ENCODE assay signal across 8 cellular contexts in genomic region chr4:80184791-80185756, GRCh38. TPM values are rescaled to one million over a fixed set of nuclear protein-coding genes. Genes with fewer than 3 reads are reported as not detected.
DNase-seq lines count a peak whose midpoint lies in the region; ATAC-seq and TF ChIP-seq lines count a peak whose summit lies in the region.

No MANE protein-coding gene starts in this region.

- H3K9ac ChIP-seq in skeletal muscle tissue (ENCODE audit: low read depth in 1 of 3, low read length in 3 of 3): peak overlapping the region; percentile 41 to 62 (median 54)

- H3K4me3 ChIP-seq in right atrium auricular region (peak overlapping the region; percentile 51 to 73), skeletal muscle tissue (ENCODE audit: low read length in 3 of 3) (peak overlapping the region; percentile 69 to 80 (median 74))

- POLR2A ChIA-PET in WTC11 (lab: Charles Lee): interaction anchor here (0.6 kb wide), 1 partner anchor 18 kb away, joined by 3 read pairs; no protein-coding TSS in a partner anchor

- no peak for TF ChIP-seq CTCF in WTC11 (IDR thresholded peaks at IDR 0.05)
- TF ChIP-seq CTCF in right atrium auricular region (IDR thresholded peaks at IDR 0.05): no peak

- no peaks in the 10 kb centered on the region for H3K9me3 Mint-ChIP-seq in WTC11

- CTCF ChIA-PET in WTC11 (lab: Charles Lee): interaction anchor here (0.7 to 3.6 kb wide), 8 partner anchors 12 to 1231 kb away, joined by 4 to 23 read pairs (median 5); partner anchors contain the start of genes ANTXR2, CFAP299 and PRDM8

- H3K27me3 ChIP-seq in right atrium auricular region (peaks cover 0 to 4% of the 10 kb centered on the region in 2 donors), skeletal muscle tissue (ENCODE audit: control insufficient read depth in 3 of 3, insufficient read depth in 3 of 3, low read length in 3 of 3) (peaks cover 55 to 71% (median 71%) of the 10 kb centered on the region in 3 donors)

- H3K27ac Mint-ChIP-seq in WTC11: no peak overlapping the region

- peak; percentile 44 for DNase-seq in stimulated activated CD4-positive, alpha-beta T cell treated with anti-CD3 and anti-CD28 coated beads, Interleukin-15, amount 100 ng/mL, for 24 hours
- no peak for DNase-seq in stimulated activated CD4-positive, alpha-beta T cell treated with anti-CD3 and anti-CD28 coated beads, Interleukin-2, amount 100 ng/mL, for 48 hours
- DNase-seq in WTC11 (ENCODE audit: low spot score): peak; percentile 43
- no peak for DNase-seq in right atrium auricular region (ENCODE audit: low spot score)
- no peak for DNase-seq in NCI-H1105 treated with DMSO at 0.1 percent for 48 hours (lab: John Stamatoyannopoulos, UW)
- no peak for DNase-seq in middle frontal gyrus (ENCODE audit: extremely low spot score, low spot score)

- H3K9me3 ChIP-seq in right atrium auricular region: no peaks in the 10 kb centered on the region
- H3K9me3 ChIP-seq in skeletal muscle tissue (ENCODE audit: control insufficient read depth in 3 of 3, low read length in 3 of 3): no peaks in the 10 kb centered on the region

- peak overlapping the region in 1 of 2 donors; percentile 73 for H3K27ac ChIP-seq in right atrium auricular region
- no peak overlapping the region for H3K27ac ChIP-seq in skeletal muscle tissue (ENCODE audit: low read depth, low read length)

- peaks cover 98% of the 10 kb centered on the region for H3K27me3 Mint-ChIP-seq in WTC11 (ENCODE audit: low read depth)

- H3K4me1 ChIP-seq in right atrium auricular region (peaks cover 0 to 36% of the 10 kb centered on the region in 2 donors), skeletal muscle tissue (ENCODE audit: control insufficient read depth in 3 of 3, insufficient read depth in 3 of 3, low read length in 3 of 3) (peaks cover 24 to 31% (median 25%) of the 10 kb centered on the region in 3 donors)

- H3K4me3 Mint-ChIP-seq in WTC11: peak overlapping the region; percentile 83

- ATAC-seq in WTC11: peak; percentile 13
- ATAC-seq in HG02678 (IDR thresholded peaks at IDR 0.05; ENCODE audit: unreplicated experiment): no peak

- peaks cover 2% of the 10 kb centered on the region; the same call in 1 of the 2 replicates for H3K36me3 Mint-ChIP-seq in WTC11

- no peaks in the 10 kb centered on the region for H3K36me3 ChIP-seq in right atrium auricular region
- no peaks in the 10 kb centered on the region for H3K36me3 ChIP-seq in skeletal muscle tissue (ENCODE audit: control insufficient read depth in 3 of 3, insufficient read depth in 3 of 3, low read length in 3 of 3)

- peaks cover 40% of the 10 kb centered on the region for H3K4me1 Mint-ChIP-seq in WTC11

TF ChIP-seq in WTC11, 78 proteins besides CTCF, POLR2A, EP300 and RAD21:
- TF ChIP-seq ATF2 (CRISPR knock-in tag; IDR thresholded peaks at IDR 0.05; ENCODE audit: borderline replicate concordance, low read depth) (no peak), ZNF281 (CRISPR knock-in tag; IDR thresholded peaks at IDR 0.05) (peak; percentile 28; the same call in 1 of the 2 replicates)

RNA-seq across cellular contexts. Expression of gene PRDM8, which starts 12.2 kb away (rescaled TPM):
- 0.14 TPM in 1 of 3 replicates, not detected in the others for total RNA-seq in WTC11 (2021)
- total RNA-seq in right atrium auricular region: 1 to 10 TPM; 1.4 to 2.2 TPM
- 1.6 TPM for total RNA-seq in skeletal muscle tissue

Comparison
In these comparisons a context has a peak if more than half of its experiments do, and no peak if none do; other contexts are left out.
1. DNase-seq: peak in stimulated activated CD4-positive, alpha-beta T cell treated with anti-CD3 and anti-CD28 coated beads, Interleukin-15, amount 100 ng/mL, for 24 hours (single experiment) and WTC11 (single experiment); none in stimulated activated CD4-positive, alpha-beta T cell treated with anti-CD3 and anti-CD28 coated beads, Interleukin-2, amount 100 ng/mL, for 48 hours (0 of 2), right atrium auricular region (single experiment), NCI-H1105 treated with DMSO at 0.1 percent for 48 hours (single experiment) and middle frontal gyrus (single experiment).